ENCODE assay signal across 8 cellular contexts in genomic region chr3:42652611-42653302, GRCh38. TPM values are rescaled to one million over a fixed set of nuclear protein-coding genes. Genes with fewer than 3 reads are reported as not detected.
DNase-seq lines count a peak whose midpoint lies in the region; ATAC-seq and TF ChIP-seq lines count a peak whose summit lies in the region.

No MANE protein-coding gene starts in this region.

- peak; percentile 44 for ATAC-seq in GM21717 (IDR thresholded peaks at IDR 0.05; ENCODE audit: unreplicated experiment)

- intact Hi-C loops in left ventricle myocardium inferior (cut with micrococcal nuclease) = loop anchor here (10.0 kb wide), 1 partner anchor 92 kb away; no protein-coding TSS in a partner anchor

- H3K36me3 ChIP-seq in adipocyte (ENCODE audit: control insufficient read depth, insufficient read depth, low read length, severe bottlenecking) (peaks cover 25% of the 10 kb centered on the region), left ventricle myocardium inferior (peaks cover 12% of the 10 kb centered on the region)

- H3K27ac ChIP-seq in left ventricle myocardium inferior (replicated peaks) = peak overlapping the region; percentile 96

- peak overlapping the region; percentile 95 for H3K9ac ChIP-seq in adipocyte (ENCODE audit: low read length)

- H3K27me3 ChIP-seq in adipocyte (replicated peaks; ENCODE audit: control insufficient read depth, insufficient read depth, low read length) (no peaks in the 10 kb centered on the region), left ventricle myocardium inferior (ENCODE audit: low read depth) (no peaks in the 10 kb centered on the region)

- peak overlapping the region; percentile 64 for H3K4me3 ChIP-seq in LNCaP clone FGC (ENCODE audit: low read depth, low read length)
- H3K4me3 ChIP-seq in adipocyte (ENCODE audit: low read length) = peak overlapping the region; percentile 82
- peak overlapping the region; percentile 81 for H3K4me3 ChIP-seq in left ventricle myocardium inferior

- DNase-seq in G401 (ENCODE audit: low spot score) (peak; percentile 52), LNCaP clone FGC (ENCODE audit: low read depth) (peak; percentile 18), adipocyte (ENCODE audit: low read depth) (peak; percentile 82), left ventricle myocardium inferior (peak; percentile 66), pulmonary artery endothelial cell (ENCODE audit: low read depth, low spot score) (peak; percentile 39), NCI-H1048 (lab: John Stamatoyannopoulos, UW) (no peak), NCI-H748 (lab: John Stamatoyannopoulos, UW; ENCODE audit: unreplicated experiment) (no peak)

- in situ Hi-C loops in G401 (cut with HindIII; ENCODE audit: low sequenced_read_pairs) = no loop called here

- no peaks in the 10 kb centered on the region for H3K9me3 ChIP-seq in adipocyte (ENCODE audit: control insufficient read depth, low read length)
- no peaks in the 10 kb centered on the region for H3K9me3 ChIP-seq in left ventricle myocardium inferior (replicated peaks)

- H3K4me1 ChIP-seq in adipocyte (ENCODE audit: control insufficient read depth, insufficient read depth, low read length) (peaks cover 52% of the 10 kb centered on the region), left ventricle myocardium inferior (peaks cover 76% of the 10 kb centered on the region)

- no peak for TF ChIP-seq CTCF in LNCaP clone FGC (IDR thresholded peaks at IDR 0.05; ENCODE audit: control insufficient read depth, extremely low read depth, insufficient read depth)
- no peak for TF ChIP-seq CTCF in left ventricle myocardium inferior (IDR thresholded peaks at IDR 0.05; ENCODE audit: borderline replicate concordance)

RNA-seq across cellular contexts. Expression of gene ZBTB47, which starts 0.7 kb away (rescaled TPM):
- total RNA-seq in G401 (2014; rRNA removed; shearing (Covaris generic)) = 12.7 and 16.1 TPM in 2 replicates
- total RNA-seq in left ventricle myocardium inferior (118 TPM), pulmonary artery endothelial cell (17.3 and 22.4 TPM in 2 replicates)

RNA-seq across cellular contexts. Expression of gene KLHL40, which starts 32.6 kb away (rescaled TPM):
- total RNA-seq in G401 (2014; rRNA removed; shearing (Covaris generic)) = not detected in 2 replicates
- total RNA-seq in left ventricle myocardium inferior = 0.22 TPM
- not detected in 2 replicates for total RNA-seq in pulmonary artery endothelial cell

RNA-seq across cellular contexts. Expression of gene HHATL, which starts 49.8 kb away (rescaled TPM):
- total RNA-seq in G401 (2014; rRNA removed; shearing (Covaris generic)) = not detected in 2 replicates
- total RNA-seq in left ventricle myocardium inferior (552 TPM), pulmonary artery endothelial cell (not detected in 2 replicates)

RNA-seq across cellular contexts. Expression of gene NKTR, which starts 52.3 kb away (rescaled TPM):
- 9.5 and 23.6 TPM in 2 replicates for total RNA-seq in G401 (2014; rRNA removed; shearing (Covaris generic))
- total RNA-seq in left ventricle myocardium inferior (20.0 TPM), pulmonary artery endothelial cell (42.3 and 57.4 TPM in 2 replicates)

Comparison
In these comparisons a context has a peak if more than half of its experiments do, and no peak if none do; other contexts are left out.
1. DNase-seq: peak in G401 (single experiment), LNCaP clone FGC (single experiment), adipocyte (single experiment), left ventricle myocardium inferior (single experiment) and pulmonary artery endothelial cell (single experiment); none in NCI-H1048 (single experiment) and NCI-H748 (single experiment).
2. RNA of gene HHATL, which starts 49.8 kb away (total RNA-seq): 552 TPM in left ventricle myocardium inferior (single experiment); not detected in G401 and not detected in pulmonary artery endothelial cell; every median in the first group is over 100 times any median in the second.
3. Peak in every context shown above with its lines, with median percentiles within 50 percentile points of each other: H3K4me3 ChIP-seq.